ENCODE assay signal across 18 cellular contexts in the genomic region with DNA sequence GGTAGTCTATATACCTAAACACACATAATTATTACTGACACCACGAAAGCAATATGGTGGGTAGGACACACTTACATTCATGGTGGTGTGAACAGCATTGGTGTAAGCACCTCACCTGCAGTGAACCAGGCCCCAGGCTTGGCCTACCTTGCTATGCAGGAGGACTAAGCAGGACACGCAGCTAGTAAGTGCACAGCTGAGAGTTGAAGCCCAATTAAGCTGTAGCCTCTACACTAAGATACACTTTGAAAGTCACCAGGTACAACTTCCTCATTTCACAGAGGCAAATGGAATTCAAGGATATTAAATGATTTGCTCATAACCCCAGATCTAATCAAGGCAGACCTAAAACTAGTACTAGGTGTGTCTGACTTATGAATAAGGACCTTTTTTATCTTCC.
"Had no signal": no experiment of that assay in that cellular context is flagged by ENCODE, and none has a peak within 500 bp of the region (broad histone marks: within the 10 kb centered on the region; RNA-seq: fewer than 3 reads in every experiment).

No MANE protein-coding gene starts in this region.

- H3K27ac Mint-ChIP-seq: immature natural killer cell, natural killer cell had no signal

- H3K4me1 ChIP-seq: stomach, transverse colon had no signal

- H3K36me3 ChIP-seq: esophagus squamous epithelium, ovary, stomach, thoracic aorta, transverse colon had no signal

- ATAC-seq: left colon, left ventricle myocardium superior, mucosa of descending colon, natural killer cell, right cardiac atrium had no signal

- DNase-seq: effector memory CD4-positive, alpha-beta T cell; esophagus squamous epithelium; immature natural killer cell; left colon; left ventricle myocardium superior; mucosa of descending colon; natural killer cell; ovary; right cardiac atrium; small intestine; stimulated activated CD4-positive, alpha-beta T cell treated with anti-CD3 and anti-CD28 coated beads, Interleukin-12 subunit alpha, Interleukin-12 subunit beta, amount 100 ng/mL, for 4 hours; stimulated activated naive CD4-positive, alpha-beta T cell; stomach; substantia nigra; transverse colon had no signal

- H3K9me3 ChIP-seq: esophagus squamous epithelium, mucosa of descending colon, ovary, thoracic aorta, transverse colon had no signal

- H3K36me3 Mint-ChIP-seq: immature natural killer cell, natural killer cell had no signal

- H3K27me3 ChIP-seq: esophagus squamous epithelium, ovary, stomach, transverse colon had no signal

- H3K27ac ChIP-seq: esophagus squamous epithelium, ovary, stomach, thoracic aorta, transverse colon had no signal

- H3K4me3 Mint-ChIP-seq: immature natural killer cell, natural killer cell, neural crest cell had no signal

- H3K4me1 Mint-ChIP-seq: immature natural killer cell, natural killer cell, neural crest cell had no signal

- H3K4me3 ChIP-seq: esophagus squamous epithelium, mucosa of descending colon, ovary, stomach, thoracic aorta, transverse colon had no signal

- FAIRE-seq: endometrium, small intestine had no signal
